1 cellular context compared by ENCODE assay signal in genomic region chr2:19104503-19104902, GRCh38.
TF ChIP-seq lines count a peak whose summit lies in the region.

No MANE protein-coding gene starts in this region.

TF ChIP-seq in SK-N-SH, 30 proteins besides CTCF, POLR2A, EP300 and RAD21:
- no peak for TF ChIP-seq FOXM1 (IDR thresholded peaks at IDR 0.05; ENCODE audit: low read depth)
- no peak for TF ChIP-seq REST (IDR thresholded peaks at IDR 0.05; ENCODE audit: low read depth, low read length)
- TF ChIP-seq EZH2phosphoT487 (IDR thresholded peaks at IDR 0.05; ENCODE audit: borderline replicate concordance, low read depth), result no peak
- no peak for TF ChIP-seq IRF3 (IDR thresholded peaks at IDR 0.05; ENCODE audit: low read depth, low read length)
- TF ChIP-seq CHD2 (IDR thresholded peaks at IDR 0.05; ENCODE audit: low read length, partially characterized antibody), result no peak
- no peak for TF ChIP-seq NRF1 (IDR thresholded peaks at IDR 0.05; ENCODE audit: low read depth, low read length)
- TF ChIP-seq TEAD4 (IDR thresholded peaks at IDR 0.05; ENCODE audit: borderline replicate concordance, insufficient read depth), result no peak
- TF ChIP-seq SIN3A (IDR thresholded peaks at IDR 0.05; ENCODE audit: borderline replicate concordance, low read depth, low read length), result no peak
- TF ChIP-seq MAX (IDR thresholded peaks at IDR 0.05; ENCODE audit: low read depth), result no peak
- no peak for TF ChIP-seq TCF12 (IDR thresholded peaks at IDR 0.05)
- TF ChIP-seq USF2 (IDR thresholded peaks at IDR 0.05; ENCODE audit: borderline replicate concordance, low read depth, low read length), result no peak
- TF ChIP-seq GABPA (IDR thresholded peaks at IDR 0.05; ENCODE audit: low read depth), result no peak
- no peak for TF ChIP-seq RCOR1 (IDR thresholded peaks at IDR 0.05; ENCODE audit: low read length)
- no peak for TF ChIP-seq SMC3 (IDR thresholded peaks at IDR 0.05; ENCODE audit: low read depth, low read length)
- no peak for TF ChIP-seq FOSL2 (IDR thresholded peaks at IDR 0.05; ENCODE audit: borderline replicate concordance, low read depth)
